In the genomic region with DNA sequence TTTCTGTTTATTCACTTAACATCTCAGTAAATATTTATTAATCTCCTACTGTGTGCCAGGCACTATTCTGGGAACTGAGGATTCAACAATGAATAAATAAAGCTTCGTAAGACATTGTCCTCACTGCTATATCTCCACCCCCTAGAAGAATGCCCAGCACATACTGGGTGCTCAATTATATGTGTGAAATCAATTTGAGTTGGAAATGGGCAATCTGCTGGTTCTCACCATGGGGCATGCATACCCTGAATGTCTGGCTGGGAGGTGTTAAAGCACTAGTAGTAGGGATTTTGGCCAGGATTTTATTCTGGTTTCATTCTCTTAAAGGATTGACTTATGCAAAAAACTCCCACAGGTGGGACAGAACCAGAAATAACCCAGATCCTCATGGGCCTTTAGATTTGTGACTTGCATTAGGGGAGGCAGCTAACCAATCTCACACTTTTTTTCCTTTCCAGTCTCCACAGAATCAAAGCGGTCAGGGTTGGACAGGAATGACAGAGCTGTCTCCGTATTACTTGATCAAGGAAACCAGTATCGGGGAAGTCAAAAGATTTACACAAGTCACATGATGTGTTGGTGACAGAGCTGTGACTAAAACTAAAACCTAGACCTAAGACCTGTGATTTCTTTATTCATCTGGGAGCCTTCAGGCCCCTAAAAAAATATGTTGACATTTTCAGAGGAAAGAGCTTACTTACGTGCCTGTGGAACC, we compare ENCODE assay signal across 10 cellular contexts.
DNase-seq lines count a peak whose midpoint lies in the region; ATAC-seq and TF ChIP-seq lines count a peak whose summit lies in the region.
"Had no signal": no experiment of that assay in that cellular context is flagged by ENCODE, and none has a peak within 500 bp of the region (broad histone marks: within the 10 kb centered on the region; RNA-seq: fewer than 3 reads in every experiment).

No MANE protein-coding gene starts in this region.

- peak overlapping the region; percentile 69 for H3K4me3 Mint-ChIP-seq in activated T-cell treated with anti-CD3 and anti-CD28 coated beads, Interleukin-2, amount 50 U/mL, for 24 hours
- peak overlapping the region; percentile 8 for H3K4me3 Mint-ChIP-seq in stimulated activated memory B cell treated with anti-CD40 and anti-IgM and Interleukin-4, amounts not matched to agents 10 μg/mL and 1 μg/mL and 100 μg/mL, for 72 hours
- H3K4me3 Mint-ChIP-seq: neural crest cell had no signal

- in situ Hi-C loops in KBM-7 (cut with MboI; ENCODE audit: low pct_unique_long_range_greater_than_20kb, low sequenced_read_pairs): no loop called here

- no peak for TF ChIP-seq CTCF in foreskin fibroblast (IDR thresholded peaks at IDR 0.05; ENCODE audit: low read depth, low read length)

- no peak for DNase-seq in activated T-cell treated with anti-CD3 and anti-CD28 coated beads, Interleukin-2, amount 50 U/mL, for 24 hours
- DNase-seq in activated T-cell treated with anti-CD3 and anti-CD28 coated beads for 4 hours (no peak), KBM-7 (peak; percentile 12), foreskin fibroblast (no peak), NCI-H774 (lab: John Stamatoyannopoulos, UW) (no peak)
- DNase-seq: heart left ventricle had no signal

- peak overlapping the region; percentile 95 for H3K27ac Mint-ChIP-seq in activated T-cell treated with anti-CD3 and anti-CD28 coated beads, Interleukin-2, amount 50 U/mL, for 24 hours
- H3K27ac Mint-ChIP-seq in stimulated activated memory B cell treated with anti-CD40 and anti-IgM and Interleukin-4, amounts not matched to agents 10 μg/mL and 1 μg/mL and 100 μg/mL, for 72 hours: peak overlapping the region; percentile 77

- H3K4me1 Mint-ChIP-seq in activated T-cell treated with anti-CD3 and anti-CD28 coated beads, Interleukin-2, amount 50 U/mL, for 24 hours (ENCODE audit: low read depth): peaks cover 84% of the 10 kb centered on the region
- peaks cover 33% of the 10 kb centered on the region for H3K4me1 Mint-ChIP-seq in stimulated activated memory B cell treated with anti-CD40 and anti-IgM and Interleukin-4, amounts not matched to agents 10 μg/mL and 1 μg/mL and 100 μg/mL, for 72 hours
- H3K4me1 Mint-ChIP-seq: neural crest cell had no signal

- H3K36me3 Mint-ChIP-seq in activated T-cell treated with anti-CD3 and anti-CD28 coated beads, Interleukin-2, amount 50 U/mL, for 24 hours (ENCODE audit: low read depth): peaks cover 97% of the 10 kb centered on the region
- peaks cover 23% of the 10 kb centered on the region for H3K36me3 Mint-ChIP-seq in stimulated activated memory B cell treated with anti-CD40 and anti-IgM and Interleukin-4, amounts not matched to agents 10 μg/mL and 1 μg/mL and 100 μg/mL, for 72 hours

- no peak overlapping the region for H3K4me3 ChIP-seq in foreskin fibroblast (ENCODE audit: low read depth in 1 of 2, low read length in 2 of 2)
- H3K4me3 ChIP-seq: heart left ventricle had no signal

- ATAC-seq in GM21786 (IDR thresholded peaks at IDR 0.05; ENCODE audit: unreplicated experiment) (peak; percentile 75), HG03159 (IDR thresholded peaks at IDR 0.05; ENCODE audit: unreplicated experiment) (no peak)
- ATAC-seq in stimulated activated memory B cell treated with anti-CD40 and anti-IgM and Interleukin-4, amounts not matched to agents 10 μg/mL and 1 μg/mL and 100 μg/mL, for 72 hours: peak; percentile 76
- ATAC-seq: heart left ventricle had no signal

- no peaks in the 10 kb centered on the region for H3K9me3 Mint-ChIP-seq in activated T-cell treated with anti-CD3 and anti-CD28 coated beads, Interleukin-2, amount 50 U/mL, for 24 hours
- no peaks in the 10 kb centered on the region for H3K9me3 Mint-ChIP-seq in stimulated activated memory B cell treated with anti-CD40 and anti-IgM and Interleukin-4, amounts not matched to agents 10 μg/mL and 1 μg/mL and 100 μg/mL, for 72 hours
- H3K9me3 Mint-ChIP-seq: neural crest cell had no signal

- H3K27me3 Mint-ChIP-seq in activated T-cell treated with anti-CD3 and anti-CD28 coated beads, Interleukin-2, amount 50 U/mL, for 24 hours: no peaks in the 10 kb centered on the region
- peaks cover under 1% of the 10 kb centered on the region for H3K27me3 Mint-ChIP-seq in stimulated activated memory B cell treated with anti-CD40 and anti-IgM and Interleukin-4, amounts not matched to agents 10 μg/mL and 1 μg/mL and 100 μg/mL, for 72 hours
